Comparison of ENCODE assay signal across 1 cellular context in genomic region chr17:82273327-82274133, GRCh38.
A peak's percentile ranks its signal among the peaks of the same experiment; 100 is the strongest.
TF ChIP-seq lines count a peak whose summit lies in the region.

CSNK1D (minus strand) TSS chr17:82273700; CDS start chr17:82273381, 319 bp downstream.

TF ChIP-seq in HEK293, 187 proteins besides CTCF, POLR2A, EP300 and RAD21 (continued from another document and continues in another):
- TF ChIP-seq ZNF350 (tag by site-specific recombination; IDR thresholded peaks at IDR 0.05) (no peak), ZNF362 (tag by site-specific recombination; IDR thresholded peaks at IDR 0.05) (no peak), GLIS1 (tag by site-specific recombination; IDR thresholded peaks at IDR 0.05) (peak; percentile 76), ZNF155 (tag by site-specific recombination; IDR thresholded peaks at IDR 0.05) (no peak), SETDB1 (IDR thresholded peaks at IDR 0.05; ENCODE audit: insufficient read length, low read length) (no peak), SCRT2 (tag by site-specific recombination; IDR thresholded peaks at IDR 0.05) (no peak), KLF8 (tag by site-specific recombination; IDR thresholded peaks at IDR 0.05) (peak; percentile 99), YY1 (tag by site-specific recombination; IDR thresholded peaks at IDR 0.05) (peak; percentile 96), ZNF830 (tag by site-specific recombination; IDR thresholded peaks at IDR 0.05; ENCODE audit: low read depth) (no peak), ZNF140 (tag by site-specific recombination; IDR thresholded peaks at IDR 0.05) (no peak), ZIC2 (tag by site-specific recombination; IDR thresholded peaks at IDR 0.05) (no peak; the same call in 1 of the 2 replicates), RBAK (tag by site-specific recombination; IDR thresholded peaks at IDR 0.05) (no peak), ZNF513 (tag by site-specific recombination; IDR thresholded peaks at IDR 0.05) (peak; percentile 39; the same call in 1 of the 2 replicates), ZFP41 (tag by site-specific recombination; IDR thresholded peaks at IDR 0.05; ENCODE audit: borderline replicate concordance) (no peak), ZBTB11 (tag by site-specific recombination; conservative IDR thresholded peaks at IDR 0.05; ENCODE audit: low read depth) (peak; percentile 86), ZNF114 (tag by site-specific recombination; IDR thresholded peaks at IDR 0.05) (no peak), ZNF510 (tag by site-specific recombination; IDR thresholded peaks at IDR 0.05; ENCODE audit: insufficient replicate concordance) (no peak), ZXDB (tag by site-specific recombination; IDR thresholded peaks at IDR 0.05) (peak; percentile 97), ZNF302 (tag by site-specific recombination; IDR thresholded peaks at IDR 0.05; ENCODE audit: low read depth) (no peak), SP3 (tag by site-specific recombination; IDR thresholded peaks at IDR 0.05) (peak; percentile 98), ZBTB10 (tag by site-specific recombination; IDR thresholded peaks at IDR 0.05) (peak; percentile 67; the same call in 1 of the 2 replicates), OSR2 (tag by site-specific recombination; IDR thresholded peaks at IDR 0.05) (peak; percentile 85), ZNF629 (tag by site-specific recombination; IDR thresholded peaks at IDR 0.05) (peak; percentile 96), ZBTB7A (tag by site-specific recombination; IDR thresholded peaks at IDR 0.05; ENCODE audit: low read depth) (peak; percentile 91; the same call in 1 of the 2 replicates), ZNF530 (tag by site-specific recombination; IDR thresholded peaks at IDR 0.05; ENCODE audit: low read depth) (no peak), ZNF658 (tag by site-specific recombination; IDR thresholded peaks at IDR 0.05) (no peak), ZNF341 (tag by site-specific recombination; IDR thresholded peaks at IDR 0.05; ENCODE audit: low read depth) (peak; percentile 95), ZSCAN30 (tag by site-specific recombination; IDR thresholded peaks at IDR 0.05) (peak; percentile 83), SP7 (tag by site-specific recombination; IDR thresholded peaks at IDR 0.05) (peak; percentile 94), ZNF423 (tag by site-specific recombination; IDR thresholded peaks at IDR 0.05) (no peak), PRDM2 (tag by site-specific recombination; IDR thresholded peaks at IDR 0.05; ENCODE audit: borderline replicate concordance) (no peak), SALL2 (tag by site-specific recombination; IDR thresholded peaks at IDR 0.05; ENCODE audit: borderline replicate concordance) (no peak), ZBTB20 (tag by site-specific recombination; IDR thresholded peaks at IDR 0.05) (peak; percentile 65; the same call in 1 of the 2 replicates), ZNF837 (tag by site-specific recombination; IDR thresholded peaks at IDR 0.05) (no peak)
- TF ChIP-seq, protein P1, sequence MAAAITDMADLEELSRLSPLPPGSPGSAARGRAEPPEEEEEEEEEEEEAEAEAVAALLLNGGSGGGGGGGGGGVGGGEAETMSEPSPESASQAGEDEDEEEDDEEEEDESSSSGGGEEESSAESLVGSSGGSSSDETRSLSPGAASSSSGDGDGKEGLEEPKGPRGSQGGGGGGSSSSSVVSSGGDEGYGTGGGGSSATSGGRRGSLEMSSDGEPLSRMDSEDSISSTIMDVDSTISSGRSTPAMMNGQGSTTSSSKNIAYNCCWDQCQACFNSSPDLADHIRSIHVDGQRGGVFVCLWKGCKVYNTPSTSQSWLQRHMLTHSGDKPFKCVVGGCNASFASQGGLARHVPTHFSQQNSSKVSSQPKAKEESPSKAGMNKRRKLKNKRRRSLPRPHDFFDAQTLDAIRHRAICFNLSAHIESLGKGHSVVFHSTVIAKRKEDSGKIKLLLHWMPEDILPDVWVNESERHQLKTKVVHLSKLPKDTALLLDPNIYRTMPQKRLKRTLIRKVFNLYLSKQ (tag by site-specific recombination; IDR thresholded peaks at IDR 0.05; ENCODE audit: borderline replicate concordance), result 0 out of 2 replicates have a peak, but pooled peaks have one; percentile 59
- TF ChIP-seq, protein P2, sequence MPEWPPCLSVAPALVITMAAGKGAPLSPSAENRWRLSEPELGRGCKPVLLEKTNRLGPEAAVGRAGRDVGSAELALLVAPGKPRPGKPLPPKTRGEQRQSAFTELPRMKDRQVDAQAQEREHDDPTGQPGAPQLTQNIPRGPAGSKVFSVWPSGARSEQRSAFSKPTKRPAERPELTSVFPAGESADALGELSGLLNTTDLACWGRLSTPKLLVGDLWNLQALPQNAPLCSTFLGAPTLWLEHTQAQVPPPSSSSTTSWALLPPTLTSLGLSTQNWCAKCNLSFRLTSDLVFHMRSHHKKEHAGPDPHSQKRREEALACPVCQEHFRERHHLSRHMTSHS (tag by site-specific recombination; IDR thresholded peaks at IDR 0.05), result no peak
- TF ChIP-seq, protein P3, sequence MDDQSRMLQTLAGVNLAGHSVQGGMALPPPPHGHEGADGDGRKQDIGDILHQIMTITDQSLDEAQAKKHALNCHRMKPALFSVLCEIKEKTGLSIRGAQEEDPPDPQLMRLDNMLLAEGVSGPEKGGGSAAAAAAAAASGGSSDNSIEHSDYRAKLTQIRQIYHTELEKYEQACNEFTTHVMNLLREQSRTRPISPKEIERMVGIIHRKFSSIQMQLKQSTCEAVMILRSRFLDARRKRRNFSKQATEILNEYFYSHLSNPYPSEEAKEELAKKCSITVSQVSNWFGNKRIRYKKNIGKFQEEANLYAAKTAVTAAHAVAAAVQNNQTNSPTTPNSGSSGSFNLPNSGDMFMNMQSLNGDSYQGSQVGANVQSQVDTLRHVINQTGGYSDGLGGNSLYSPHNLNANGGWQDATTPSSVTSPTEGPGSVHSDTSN (CRISPR knock-in tag; IDR thresholded peaks at IDR 0.05), result peak; percentile 84; the same call in 1 of the 2 replicates
